13 cellular contexts compared by ENCODE assay signal in genomic region chr18:63178526-63178880, GRCh38.
A peak's percentile ranks its signal among the peaks of the same experiment; 100 is the strongest.
DNase-seq lines count a peak whose midpoint lies in the region; ATAC-seq and TF ChIP-seq lines count a peak whose summit lies in the region.
"Had no signal": no experiment of that assay in that cellular context is flagged by ENCODE, and none has a peak within 500 bp of the region (broad histone marks: within the 10 kb centered on the region; RNA-seq: fewer than 3 reads in every experiment).

No MANE protein-coding gene starts in this region.

- CTCF ChIA-PET in activated CD8-positive, alpha-beta T cell treated with anti-CD3 and anti-CD28 coated beads for 36 hours (lab: Charles Lee), result no interaction called here
- CTCF ChIA-PET in activated CD8-positive, alpha-beta T cell treated with anti-CD3 and anti-CD28 coated beads, Interleukin-2, amount 10 ng/mL, durations not matched to agents 7 days and 5 days (lab: Charles Lee), result no interaction called here
- CTCF ChIA-PET in MCF 10A (lab: Yijun Ruan, JAX), result no interaction called here

- no peaks in the 10 kb centered on the region for H3K27me3 Mint-ChIP-seq in activated CD8-positive, alpha-beta T cell treated with anti-CD3 and anti-CD28 coated beads for 36 hours
- no peaks in the 10 kb centered on the region for H3K27me3 Mint-ChIP-seq in activated CD8-positive, alpha-beta T cell treated with anti-CD3 and anti-CD28 coated beads, Interleukin-2, amount 10 ng/mL, durations not matched to agents 7 days and 5 days (ENCODE audit: low read depth)
- H3K27me3 Mint-ChIP-seq in MCF 10A (ENCODE audit: insufficient read depth, unreplicated experiment), result no peaks in the 10 kb centered on the region
- H3K27me3 Mint-ChIP-seq: stimulated activated naive CD8-positive, alpha-beta T cell treated with anti-CD3 and anti-CD28 coated beads, Interleukin-15, amount 100 ng/mL, for 72 hours had no signal

- peak overlapping the region; percentile 16 for H3K27ac Mint-ChIP-seq in activated CD8-positive, alpha-beta T cell treated with anti-CD3 and anti-CD28 coated beads for 36 hours
- H3K27ac Mint-ChIP-seq in activated CD8-positive, alpha-beta T cell treated with anti-CD3 and anti-CD28 coated beads, Interleukin-2, amount 10 ng/mL, durations not matched to agents 7 days and 5 days, result no peak overlapping the region
- no peak overlapping the region for H3K27ac Mint-ChIP-seq in MCF 10A (ENCODE audit: low read depth, unreplicated experiment)
- H3K27ac Mint-ChIP-seq: progenitor cell of endocrine pancreas; stimulated activated naive CD8-positive, alpha-beta T cell treated with anti-CD3 and anti-CD28 coated beads, Interleukin-15, amount 100 ng/mL, for 72 hours had no signal

- peak overlapping the region; percentile 56 for H3K27ac ChIP-seq in muscle layer of colon (ENCODE audit: low read depth, low read length)
- peak overlapping the region; percentile 33 for H3K27ac ChIP-seq in urinary bladder (ENCODE audit: low read depth)

- intact Hi-C loops in activated CD8-positive, alpha-beta T cell treated with anti-CD3 and anti-CD28 coated beads for 36 hours (cut with micrococcal nuclease), result no loop called here
- intact Hi-C loops in MCF 10A (cut with micrococcal nuclease), result no loop called here

- peak overlapping the region in 1 of 2 donors; percentile 24 for H3K4me3 ChIP-seq in muscle layer of colon (ENCODE audit: low read depth in 1 of 2, low read length in 2 of 2)
- no peak overlapping the region for H3K4me3 ChIP-seq in urinary bladder (ENCODE audit: low read depth, low read length)
- H3K4me3 ChIP-seq: esophagus muscularis mucosa had no signal

- POLR2A ChIA-PET in activated CD8-positive, alpha-beta T cell treated with anti-CD3 and anti-CD28 coated beads for 36 hours (lab: Charles Lee), result no interaction called here
- POLR2A ChIA-PET in activated CD8-positive, alpha-beta T cell treated with anti-CD3 and anti-CD28 coated beads, Interleukin-2, amount 10 ng/mL, durations not matched to agents 7 days and 5 days (lab: Charles Lee), result no interaction called here
- POLR2A ChIA-PET in MCF 10A (lab: Yijun Ruan, JAX), result interaction anchor here (0.7 kb wide), 1 partner anchor 8 kb away, joined by 3 read pairs; no protein-coding TSS in a partner anchor

- H3K4me1 ChIP-seq in muscle layer of colon (ENCODE audit: insufficient read depth, low read length) (peaks cover 49% of the 10 kb centered on the region), urinary bladder (ENCODE audit: insufficient read depth) (peaks cover 3% of the 10 kb centered on the region)

- H3K4me3 Mint-ChIP-seq in activated CD8-positive, alpha-beta T cell treated with anti-CD3 and anti-CD28 coated beads for 36 hours, result no peak overlapping the region
- H3K4me3 Mint-ChIP-seq in activated CD8-positive, alpha-beta T cell treated with anti-CD3 and anti-CD28 coated beads, Interleukin-2, amount 10 ng/mL, durations not matched to agents 7 days and 5 days, result no peak overlapping the region
- no peak overlapping the region for H3K4me3 Mint-ChIP-seq in MCF 10A (ENCODE audit: unreplicated experiment)
- H3K4me3 Mint-ChIP-seq: stimulated activated naive CD8-positive, alpha-beta T cell treated with anti-CD3 and anti-CD28 coated beads, Interleukin-15, amount 100 ng/mL, for 72 hours had no signal

- no peaks in the 10 kb centered on the region for H3K27me3 ChIP-seq in muscle layer of colon (ENCODE audit: control insufficient read depth in 1 of 2, insufficient read depth in 2 of 2, low read length in 2 of 2)
- H3K27me3 ChIP-seq: esophagus muscularis mucosa had no signal

- WGBS in urinary bladder, result 29% methylated on average over 3 of the region's 3 CpGs

- H3K9ac ChIP-seq in muscle layer of colon (ENCODE audit: low read length), result no peak overlapping the region

- BruUV-seq in MCF 10A (replicated peaks; lab: Mats Ljungman, UMichigan), result no TSS peak

- H3K4me1 Mint-ChIP-seq in activated CD8-positive, alpha-beta T cell treated with anti-CD3 and anti-CD28 coated beads for 36 hours (ENCODE audit: low read depth), result peaks cover 70% of the 10 kb centered on the region
- peaks cover 50% of the 10 kb centered on the region for H3K4me1 Mint-ChIP-seq in activated CD8-positive, alpha-beta T cell treated with anti-CD3 and anti-CD28 coated beads, Interleukin-2, amount 10 ng/mL, durations not matched to agents 7 days and 5 days (ENCODE audit: low read depth)
- H3K4me1 Mint-ChIP-seq in MCF 10A (ENCODE audit: insufficient read depth, unreplicated experiment), result no peaks in the 10 kb centered on the region

- TF ChIP-seq CTCF in activated CD8-positive, alpha-beta T cell treated with anti-CD3 and anti-CD28 coated beads for 36 hours (IDR thresholded peaks at IDR 0.05), result no peak
- TF ChIP-seq CTCF in MCF 10A (IDR thresholded peaks at IDR 0.05; ENCODE audit: unreplicated experiment), result no peak

- ATAC-seq in activated CD8-positive, alpha-beta T cell treated with anti-CD3 and anti-CD28 coated beads for 36 hours, result no peak
- no peak for ATAC-seq in activated CD8-positive, alpha-beta T cell treated with anti-CD3 and anti-CD28 coated beads, Interleukin-2, amount 10 ng/mL, durations not matched to agents 7 days and 5 days
- ATAC-seq in GM21786 (IDR thresholded peaks at IDR 0.05; ENCODE audit: unreplicated experiment) (no peak), HG02759 (IDR thresholded peaks at IDR 0.05; ENCODE audit: unreplicated experiment) (no peak)
- ATAC-seq: stimulated activated naive CD8-positive, alpha-beta T cell treated with anti-CD3 and anti-CD28 coated beads, Interleukin-15, amount 100 ng/mL, for 72 hours had no signal

- H3K9me3 ChIP-seq in muscle layer of colon (ENCODE audit: low read length), result no peaks in the 10 kb centered on the region
- H3K9me3 ChIP-seq: esophagus muscularis mucosa had no signal

- no peaks in the 10 kb centered on the region for H3K9me3 Mint-ChIP-seq in activated CD8-positive, alpha-beta T cell treated with anti-CD3 and anti-CD28 coated beads for 36 hours
- no peaks in the 10 kb centered on the region for H3K9me3 Mint-ChIP-seq in activated CD8-positive, alpha-beta T cell treated with anti-CD3 and anti-CD28 coated beads, Interleukin-2, amount 10 ng/mL, durations not matched to agents 7 days and 5 days (ENCODE audit: insufficient read depth)
- H3K9me3 Mint-ChIP-seq in MCF 10A (ENCODE audit: unreplicated experiment), result no peaks in the 10 kb centered on the region
- H3K9me3 Mint-ChIP-seq: stimulated activated naive CD8-positive, alpha-beta T cell treated with anti-CD3 and anti-CD28 coated beads, Interleukin-15, amount 100 ng/mL, for 72 hours had no signal

- DNase-seq in activated CD8-positive, alpha-beta T cell treated with anti-CD3 and anti-CD28 coated beads for 36 hours, result no peak
- no peak for DNase-seq in activated CD8-positive, alpha-beta T cell treated with anti-CD3 and anti-CD28 coated beads, Interleukin-2, amount 10 ng/mL, durations not matched to agents 7 days and 5 days
- DNase-seq in MCF 10A (ENCODE audit: unreplicated experiment), result peak; percentile 1
- DNase-seq in OCI-M2 (lab: John Stamatoyannopoulos, UW; ENCODE audit: unreplicated experiment), result no peak
- DNase-seq: activated naive CD4-positive, alpha-beta T cell treated with anti-CD3 and anti-CD28 coated beads, Interleukin-2, amount 50 U/mL, for 16 hours; KG1; stimulated activated naive CD8-positive, alpha-beta T cell treated with anti-CD3 and anti-CD28 coated beads, Interleukin-15, amount 100 ng/mL, for 72 hours had no signal

- peaks cover 46% of the 10 kb centered on the region for H3K36me3 Mint-ChIP-seq in activated CD8-positive, alpha-beta T cell treated with anti-CD3 and anti-CD28 coated beads for 36 hours (ENCODE audit: low read depth)
- peaks cover 65% of the 10 kb centered on the region for H3K36me3 Mint-ChIP-seq in activated CD8-positive, alpha-beta T cell treated with anti-CD3 and anti-CD28 coated beads, Interleukin-2, amount 10 ng/mL, durations not matched to agents 7 days and 5 days (ENCODE audit: low read depth)
- no peaks in the 10 kb centered on the region for H3K36me3 Mint-ChIP-seq in MCF 10A (ENCODE audit: insufficient read depth, unreplicated experiment)

- H3K36me3 ChIP-seq in muscle layer of colon (ENCODE audit: insufficient read depth, low read length), result no peaks in the 10 kb centered on the region
- H3K36me3 ChIP-seq in urinary bladder (ENCODE audit: insufficient read depth), result no peaks in the 10 kb centered on the region
- H3K36me3 ChIP-seq: esophagus muscularis mucosa had no signal
